1 cellular context compared by ENCODE assay signal in the genomic region with DNA sequence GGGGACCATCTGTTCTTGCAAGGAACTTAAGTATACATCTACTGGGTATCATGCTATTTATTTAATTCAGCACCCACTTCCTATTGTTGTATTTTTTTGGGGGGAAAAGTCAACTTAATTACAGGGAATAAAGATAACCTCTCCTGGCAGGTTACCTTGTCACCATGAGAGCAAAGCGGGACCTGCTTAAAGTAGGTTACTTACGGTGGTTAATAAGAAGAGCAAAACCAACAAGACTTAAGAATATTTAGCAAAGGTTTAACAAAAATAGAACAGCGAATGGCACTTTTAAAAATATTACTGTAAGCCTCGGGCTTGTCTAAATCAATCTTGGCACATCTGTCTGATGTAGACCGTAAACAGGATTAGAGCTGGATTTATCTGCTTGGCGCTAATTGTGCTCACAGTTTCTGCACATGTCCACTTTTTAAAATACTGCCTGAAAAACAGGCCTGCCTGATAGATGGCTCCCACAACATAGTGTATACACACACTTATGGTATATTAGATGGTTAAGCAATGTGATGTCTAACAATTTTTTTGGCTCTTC.
TF ChIP-seq lines count a peak whose summit lies in the region.

No MANE protein-coding gene starts in this region.

TF ChIP-seq in SK-N-SH treated with all-trans-retinoic acid at 6 μM for 48 hours, 23 proteins besides CTCF, POLR2A, EP300 and RAD21 (continued from another document):
- TF ChIP-seq, protein P1, sequence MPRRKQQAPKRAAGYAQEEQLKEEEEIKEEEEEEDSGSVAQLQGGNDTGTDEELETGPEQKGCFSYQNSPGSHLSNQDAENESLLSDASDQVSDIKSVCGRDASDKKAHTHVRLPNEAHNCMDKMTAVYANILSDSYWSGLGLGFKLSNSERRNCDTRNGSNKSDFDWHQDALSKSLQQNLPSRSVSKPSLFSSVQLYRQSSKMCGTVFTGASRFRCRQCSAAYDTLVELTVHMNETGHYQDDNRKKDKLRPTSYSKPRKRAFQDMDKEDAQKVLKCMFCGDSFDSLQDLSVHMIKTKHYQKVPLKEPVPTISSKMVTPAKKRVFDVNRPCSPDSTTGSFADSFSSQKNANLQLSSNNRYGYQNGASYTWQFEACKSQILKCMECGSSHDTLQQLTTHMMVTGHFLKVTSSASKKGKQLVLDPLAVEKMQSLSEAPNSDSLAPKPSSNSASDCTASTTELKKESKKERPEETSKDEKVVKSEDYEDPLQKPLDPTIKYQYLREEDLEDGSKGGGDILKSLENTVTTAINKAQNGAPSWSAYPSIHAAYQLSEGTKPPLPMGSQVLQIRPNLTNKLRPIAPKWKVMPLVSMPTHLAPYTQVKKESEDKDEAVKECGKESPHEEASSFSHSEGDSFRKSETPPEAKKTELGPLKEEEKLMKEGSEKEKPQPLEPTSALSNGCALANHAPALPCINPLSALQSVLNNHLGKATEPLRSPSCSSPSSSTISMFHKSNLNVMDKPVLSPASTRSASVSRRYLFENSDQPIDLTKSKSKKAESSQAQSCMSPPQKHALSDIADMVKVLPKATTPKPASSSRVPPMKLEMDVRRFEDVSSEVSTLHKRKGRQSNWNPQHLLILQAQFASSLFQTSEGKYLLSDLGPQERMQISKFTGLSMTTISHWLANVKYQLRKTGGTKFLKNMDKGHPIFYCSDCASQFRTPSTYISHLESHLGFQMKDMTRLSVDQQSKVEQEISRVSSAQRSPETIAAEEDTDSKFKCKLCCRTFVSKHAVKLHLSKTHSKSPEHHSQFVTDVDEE (CRISPR knock-in tag; IDR thresholded peaks at IDR 0.05) = no peak
- no peak for TF ChIP-seq ZNF70 (CRISPR knock-in tag; IDR thresholded peaks at IDR 0.05)
- no peak for TF ChIP-seq ZNF565 (CRISPR knock-in tag; conservative IDR thresholded peaks at IDR 0.05; ENCODE audit: low read depth)
- TF ChIP-seq RARB (CRISPR knock-in tag; IDR thresholded peaks at IDR 0.05) = no peak
- no peak for TF ChIP-seq CSRNP3 (CRISPR knock-in tag; IDR thresholded peaks at IDR 0.05)
- TF ChIP-seq TOX (CRISPR knock-in tag; IDR thresholded peaks at IDR 0.05; ENCODE audit: borderline replicate concordance) = no peak
- TF ChIP-seq, protein P2, sequence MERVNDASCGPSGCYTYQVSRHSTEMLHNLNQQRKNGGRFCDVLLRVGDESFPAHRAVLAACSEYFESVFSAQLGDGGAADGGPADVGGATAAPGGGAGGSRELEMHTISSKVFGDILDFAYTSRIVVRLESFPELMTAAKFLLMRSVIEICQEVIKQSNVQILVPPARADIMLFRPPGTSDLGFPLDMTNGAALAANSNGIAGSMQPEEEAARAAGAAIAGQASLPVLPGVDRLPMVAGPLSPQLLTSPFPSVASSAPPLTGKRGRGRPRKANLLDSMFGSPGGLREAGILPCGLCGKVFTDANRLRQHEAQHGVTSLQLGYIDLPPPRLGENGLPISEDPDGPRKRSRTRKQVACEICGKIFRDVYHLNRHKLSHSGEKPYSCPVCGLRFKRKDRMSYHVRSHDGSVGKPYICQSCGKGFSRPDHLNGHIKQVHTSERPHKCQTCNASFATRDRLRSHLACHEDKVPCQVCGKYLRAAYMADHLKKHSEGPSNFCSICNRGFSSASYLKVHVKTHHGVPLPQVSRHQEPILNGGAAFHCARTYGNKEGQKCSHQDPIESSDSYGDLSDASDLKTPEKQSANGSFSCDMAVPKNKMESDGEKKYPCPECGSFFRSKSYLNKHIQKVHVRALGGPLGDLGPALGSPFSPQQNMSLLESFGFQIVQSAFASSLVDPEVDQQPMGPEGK (CRISPR knock-in tag; IDR thresholded peaks at IDR 0.05; ENCODE audit: borderline replicate concordance) = no peak
